In genomic region chr14:104438166-104438887, GRCh38 we compare ENCODE assay signal across 1 cellular context.
TF ChIP-seq lines count a peak whose summit lies in the region.

No MANE protein-coding gene starts in this region.

TF ChIP-seq in SK-N-SH, 30 proteins besides CTCF, POLR2A, EP300 and RAD21 (continued from another document):
- no peak for TF ChIP-seq RCOR1 (IDR thresholded peaks at IDR 0.05; ENCODE audit: low read length)
- TF ChIP-seq FOXM1 (IDR thresholded peaks at IDR 0.05; ENCODE audit: low read depth), result no peak
- no peak for TF ChIP-seq TCF12 (IDR thresholded peaks at IDR 0.05)
- TF ChIP-seq EZH2phosphoT487 (IDR thresholded peaks at IDR 0.05; ENCODE audit: borderline replicate concordance, low read depth), result no peak
- TF ChIP-seq SIN3A (IDR thresholded peaks at IDR 0.05; ENCODE audit: borderline replicate concordance, low read depth, low read length), result no peak
- TF ChIP-seq RFX5 (IDR thresholded peaks at IDR 0.05; ENCODE audit: low read length), result no peak
- TF ChIP-seq RXRA (IDR thresholded peaks at IDR 0.05; ENCODE audit: borderline replicate concordance, low read depth), result no peak
- TF ChIP-seq SMC3 (IDR thresholded peaks at IDR 0.05; ENCODE audit: low read depth, low read length), result no peak
- TF ChIP-seq NRF1 (IDR thresholded peaks at IDR 0.05; ENCODE audit: low read depth, low read length), result no peak
- TF ChIP-seq JUND (IDR thresholded peaks at IDR 0.05), result no peak
- no peak for TF ChIP-seq MAX (IDR thresholded peaks at IDR 0.05; ENCODE audit: low read depth)
- TF ChIP-seq USF1 (IDR thresholded peaks at IDR 0.05; ENCODE audit: borderline replicate concordance, low read depth), result no peak
